ENCODE assay signal across 9 cellular contexts in genomic region chr10:121597504-121598241, GRCh38. TPM values are rescaled to one million over a fixed set of nuclear protein-coding genes. Genes with fewer than 3 reads are reported as not detected.
DNase-seq lines count a peak whose midpoint lies in the region; ATAC-seq, FAIRE-seq and TF ChIP-seq lines count a peak whose summit lies in the region.
"Had no signal": no experiment of that assay in that cellular context is flagged by ENCODE, and none has a peak within 500 bp of the region (broad histone marks: within the 10 kb centered on the region; RNA-seq: fewer than 3 reads in every experiment).

No MANE protein-coding gene starts in this region.

- no peaks in the 10 kb centered on the region for H3K27me3 ChIP-seq in RWPE2 (ENCODE audit: insufficient read depth, poor library complexity, severe bottlenecking)
- peaks cover 95% of the 10 kb centered on the region for H3K27me3 ChIP-seq in left ventricle myocardium inferior (ENCODE audit: low read depth)
- H3K27me3 ChIP-seq in CD8-positive, alpha-beta T cell (ENCODE audit: insufficient read depth, low read length): peaks cover 9% of the 10 kb centered on the region

- peaks cover 46% of the 10 kb centered on the region for H3K27me3 Mint-ChIP-seq in CD8-positive, alpha-beta T cell (ENCODE audit: low read depth)

- POLR2A ChIA-PET in CD8-positive, alpha-beta T cell (lab: Charles Lee): no interaction called here

- intact Hi-C loops in left ventricle myocardium inferior (cut with micrococcal nuclease): no loop called here
- intact Hi-C loops in CD8-positive, alpha-beta T cell (cut with DNase I, micrococcal nuclease): no loop called here

- H3K36me3 ChIP-seq in RWPE2 (ENCODE audit: low read depth) (no peaks in the 10 kb centered on the region), left ventricle myocardium inferior (no peaks in the 10 kb centered on the region)
- no peaks in the 10 kb centered on the region for H3K36me3 ChIP-seq in CD8-positive, alpha-beta T cell (ENCODE audit: insufficient read depth, low read length)

- no peak overlapping the region for H3K4me3 Mint-ChIP-seq in CD8-positive, alpha-beta T cell

- no peaks in the 10 kb centered on the region for H3K36me3 Mint-ChIP-seq in CD8-positive, alpha-beta T cell

- H3K27ac ChIP-seq in RWPE2 (ENCODE audit: poor library complexity, severe bottlenecking): peak overlapping the region; percentile 6
- peak overlapping the region; percentile 19 for H3K27ac ChIP-seq in left ventricle myocardium inferior (replicated peaks)
- no peak overlapping the region for H3K27ac ChIP-seq in CD8-positive, alpha-beta T cell (ENCODE audit: low read depth, low read length)

- peak; percentile 35 for DNase-seq in GM12891 (ENCODE audit: insufficient read length, low spot score)
- DNase-seq in RWPE2 (ENCODE audit: low spot score): no peak
- DNase-seq in left ventricle myocardium inferior: no peak
- peak; percentile 75 for DNase-seq in retina
- DNase-seq in CD8-positive, alpha-beta T cell: no peak
- no peak for DNase-seq in globus pallidus (ENCODE audit: low spot score)
- DNase-seq: naive thymus-derived CD8-positive, alpha-beta T cell had no signal

- H3K4me3 ChIP-seq in RWPE2 (ENCODE audit: severe bottlenecking): peak overlapping the region; percentile 64
- peak overlapping the region; percentile 65 for H3K4me3 ChIP-seq in left ventricle myocardium inferior
- no peak overlapping the region for H3K4me3 ChIP-seq in CD8-positive, alpha-beta T cell (ENCODE audit: low read depth, low read length)

- TF ChIP-seq CTCF in RWPE2 (IDR thresholded peaks at IDR 0.05; ENCODE audit: poor library complexity, severe bottlenecking) (peak; percentile 31), left ventricle myocardium inferior (IDR thresholded peaks at IDR 0.05; ENCODE audit: borderline replicate concordance) (no peak)
- TF ChIP-seq CTCF in CD8-positive, alpha-beta T cell (IDR thresholded peaks at IDR 0.05): no peak

- CTCF ChIA-PET in CD8-positive, alpha-beta T cell (lab: Charles Lee): no interaction called here

- FAIRE-seq in GM12891 (lab: Jason Lieb, UNC): no peak

- H3K9me3 Mint-ChIP-seq in CD8-positive, alpha-beta T cell: no peaks in the 10 kb centered on the region

- peaks cover 4% of the 10 kb centered on the region for H3K4me1 Mint-ChIP-seq in CD8-positive, alpha-beta T cell (ENCODE audit: low read depth)

- H3K4me1 ChIP-seq in RWPE2 (ENCODE audit: insufficient read depth, poor library complexity, severe bottlenecking) (no peaks in the 10 kb centered on the region), left ventricle myocardium inferior (peaks cover 21% of the 10 kb centered on the region)
- no peaks in the 10 kb centered on the region for H3K4me1 ChIP-seq in CD8-positive, alpha-beta T cell (ENCODE audit: insufficient read depth, low read length)

- ATAC-seq in RWPE2 (ENCODE audit: low read depth) (peak; percentile 11; the same call in 2 of the 3 replicates), HG03520 (IDR thresholded peaks at IDR 0.05; ENCODE audit: unreplicated experiment) (no peak), HG03139 (IDR thresholded peaks at IDR 0.05; ENCODE audit: unreplicated experiment) (no peak)
- no peak for ATAC-seq in CD8-positive, alpha-beta T cell
- ATAC-seq: naive thymus-derived CD8-positive, alpha-beta T cell had no signal

- no peak for TF ChIP-seq POLR2A in GM12891 (IDR thresholded peaks at IDR 0.05; ENCODE audit: low read depth, low read length)

- no peak overlapping the region for H3K27ac Mint-ChIP-seq in CD8-positive, alpha-beta T cell
- H3K27ac Mint-ChIP-seq: naive thymus-derived CD8-positive, alpha-beta T cell had no signal

- H3K9me3 ChIP-seq in RWPE2 (ENCODE audit: severe bottlenecking) (no peaks in the 10 kb centered on the region), left ventricle myocardium inferior (replicated peaks) (no peaks in the 10 kb centered on the region)
- H3K9me3 ChIP-seq in CD8-positive, alpha-beta T cell (ENCODE audit: low read length): no peaks in the 10 kb centered on the region

TF ChIP-seq in GM12891, 5 proteins besides CTCF, POLR2A, EP300 and RAD21:
- TF ChIP-seq POU2F2 (IDR thresholded peaks at IDR 0.05; ENCODE audit: low read depth, low read length): no peak
- no peak for TF ChIP-seq POLR2AphosphoS5 (IDR thresholded peaks at IDR 0.05; ENCODE audit: low read depth, low read length)
- TF ChIP-seq PAX5 (IDR thresholded peaks at IDR 0.05; ENCODE audit: insufficient read depth, low read length, severe bottlenecking): no peak
- no peak for TF ChIP-seq TAF1 (IDR thresholded peaks at IDR 0.05; ENCODE audit: low read depth, low read length)
- no peak for TF ChIP-seq SPI1 (IDR thresholded peaks at IDR 0.05; ENCODE audit: low read depth, low read length)
TF ChIP-seq in GM12891: peak in this region for 0.

RNA-seq across cellular contexts. Expression of gene FGFR2, which starts 0.6 kb away (rescaled TPM):
- not detected for polyA plus RNA-seq in GM12891 (2012; ENCODE audit: low read depth, missing spikeins)
- total RNA-seq in left ventricle myocardium inferior: 0.36 TPM
- total RNA-seq in CD8-positive, alpha-beta T cell: under 1 TPM; 0.22 to 0.39 TPM
- total RNA-seq: naive thymus-derived CD8-positive, alpha-beta T cell had no signal

Comparison
In these comparisons a context has a peak if more than half of its experiments do, and no peak if none do; other contexts are left out.
1. DNase-seq: peak in GM12891 (single experiment) and retina (single experiment); none in RWPE2 (single experiment), left ventricle myocardium inferior (single experiment), CD8-positive, alpha-beta T cell (0 of 7) and globus pallidus (single experiment).